ENCODE assay signal across 9 cellular contexts in the genomic region with DNA sequence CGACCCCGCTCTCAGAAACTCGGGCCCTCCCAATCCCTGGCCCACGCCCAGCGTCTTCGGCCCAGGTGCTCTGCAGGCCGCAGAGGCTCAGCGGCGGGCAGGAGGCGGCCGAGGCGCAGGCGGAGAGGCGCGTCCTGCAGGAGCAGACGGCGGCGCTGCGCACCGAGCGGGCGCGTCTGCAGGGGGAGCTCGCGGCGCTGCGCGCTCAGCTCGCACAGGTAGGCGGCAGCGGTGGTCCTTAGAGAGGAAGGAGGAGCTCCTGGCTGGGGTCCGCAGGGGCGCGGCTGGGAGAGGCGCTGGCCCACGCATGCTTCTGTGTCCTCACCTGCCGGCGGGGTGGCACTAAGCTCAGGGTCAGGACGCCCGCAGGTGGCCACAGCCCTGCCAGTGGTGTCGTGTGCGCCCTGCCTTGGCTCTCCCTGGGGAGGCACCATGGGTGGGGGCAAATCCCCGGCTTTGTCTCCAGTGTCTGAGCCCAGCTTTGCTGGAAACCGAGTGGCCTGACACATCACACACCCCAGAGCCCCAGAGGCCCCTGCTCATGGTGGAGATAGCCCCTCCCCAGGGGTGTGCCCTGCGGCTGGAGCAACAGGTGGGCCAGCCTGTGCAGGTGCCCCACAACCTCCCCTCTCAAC. TPM values are rescaled to one million over a fixed set of nuclear protein-coding genes. Genes with fewer than 3 reads are reported as not detected.
A peak's percentile ranks its signal among the peaks of the same experiment; 100 is the strongest.
DNase-seq lines count a peak whose midpoint lies in the region; ATAC-seq lines count a peak whose summit lies in the region.
"Had no signal": no experiment of that assay in that cellular context is flagged by ENCODE, and none has a peak within 500 bp of the region (broad histone marks: within the 10 kb centered on the region; RNA-seq: fewer than 3 reads in every experiment).

No MANE protein-coding gene starts in this region.

- H3K4me3 Mint-ChIP-seq in natural killer cell treated with Interleukin-12 subunit alpha and Interleukin-12 subunit beta and Interleukin-15 and Interleukin-18, amount 100 ng/mL, for 72 hours = no peak overlapping the region
- H3K4me3 Mint-ChIP-seq: stimulated activated naive CD8-positive, alpha-beta T cell treated with anti-CD3 and anti-CD28 coated beads, Interleukin-15, Interleukin-2, amounts not matched to agents 100 ng/mL and 50 ng/mL, for 24 hours had no signal

- peak overlapping the region; percentile 89 for H3K4me2 ChIP-seq in BLaER1

- no peaks in the 10 kb centered on the region for H3K36me3 Mint-ChIP-seq in natural killer cell treated with Interleukin-12 subunit alpha and Interleukin-12 subunit beta and Interleukin-15 and Interleukin-18, amount 100 ng/mL, for 72 hours

- no peak overlapping the region for H3K27ac Mint-ChIP-seq in natural killer cell treated with Interleukin-12 subunit alpha and Interleukin-12 subunit beta and Interleukin-15 and Interleukin-18, amount 100 ng/mL, for 72 hours
- H3K27ac Mint-ChIP-seq: stimulated activated naive CD8-positive, alpha-beta T cell treated with anti-CD3 and anti-CD28 coated beads, Interleukin-15, Interleukin-2, amounts not matched to agents 100 ng/mL and 50 ng/mL, for 24 hours had no signal

- H3K9ac ChIP-seq in BLaER1 = no peak overlapping the region

- H3K27ac ChIP-seq in BLaER1 (no peak overlapping the region), SJCRH30 (no peak overlapping the region)

- peak overlapping the region; percentile 43 for H3K4me3 ChIP-seq in BLaER1
- no peak overlapping the region for H3K4me3 ChIP-seq in SJCRH30

- no peaks in the 10 kb centered on the region for H4K20me1 ChIP-seq in BLaER1

- no peaks in the 10 kb centered on the region for H3K9me3 Mint-ChIP-seq in natural killer cell treated with Interleukin-12 subunit alpha and Interleukin-12 subunit beta and Interleukin-15 and Interleukin-18, amount 100 ng/mL, for 72 hours
- H3K9me3 Mint-ChIP-seq: stimulated activated naive CD8-positive, alpha-beta T cell treated with anti-CD3 and anti-CD28 coated beads, Interleukin-15, Interleukin-2, amounts not matched to agents 100 ng/mL and 50 ng/mL, for 24 hours had no signal

- ATAC-seq in HG03025 (IDR thresholded peaks at IDR 0.05; ENCODE audit: low FRiP score, unreplicated experiment) = peak; percentile 49
- peak in 1 of 2 donors; percentile 13 for ATAC-seq in natural killer cell treated with Interleukin-12 subunit alpha and Interleukin-12 subunit beta and Interleukin-15 and Interleukin-18, amount 100 ng/mL, for 72 hours

- no peaks in the 10 kb centered on the region for H3K27me3 Mint-ChIP-seq in natural killer cell treated with Interleukin-12 subunit alpha and Interleukin-12 subunit beta and Interleukin-15 and Interleukin-18, amount 100 ng/mL, for 72 hours
- H3K27me3 Mint-ChIP-seq: stimulated activated naive CD8-positive, alpha-beta T cell treated with anti-CD3 and anti-CD28 coated beads, Interleukin-15, Interleukin-2, amounts not matched to agents 100 ng/mL and 50 ng/mL, for 24 hours had no signal

- DNase-seq in SW480 (ENCODE audit: low spot score) (peak; percentile 53), NCI-H446 (lab: John Stamatoyannopoulos, UW) (no peak), SIG-M5 treated with dmso at 0.1 percent for 504 hours (lab: John Stamatoyannopoulos, UW; ENCODE audit: unreplicated experiment) (no peak), SJCRH30 (no peak)
- peak; percentile 32 for DNase-seq in effector CD8-positive, alpha-beta T cell (lab: John Stamatoyannopoulos, UW)
- peak; percentile 54 for DNase-seq in natural killer cell treated with Interleukin-12 subunit alpha and Interleukin-12 subunit beta and Interleukin-15 and Interleukin-18, amount 100 ng/mL, for 72 hours (ENCODE audit: low spot score)

- H3K36me3 ChIP-seq in BLaER1 (no peaks in the 10 kb centered on the region), SJCRH30 (no peaks in the 10 kb centered on the region)

- no peaks in the 10 kb centered on the region for H3K4me1 Mint-ChIP-seq in natural killer cell treated with Interleukin-12 subunit alpha and Interleukin-12 subunit beta and Interleukin-15 and Interleukin-18, amount 100 ng/mL, for 72 hours (ENCODE audit: low read depth in 2 of 2)

- no peaks in the 10 kb centered on the region for H3K9me3 ChIP-seq in BLaER1
- H3K9me3 ChIP-seq in SJCRH30 (replicated peaks) = peaks cover 7% of the 10 kb centered on the region

- peaks cover 57% of the 10 kb centered on the region for H3K4me1 ChIP-seq in BLaER1
- H3K4me1 ChIP-seq in SJCRH30 = peaks cover 19% of the 10 kb centered on the region

- H3K27me3 ChIP-seq in BLaER1 (peaks cover 9% of the 10 kb centered on the region; the same call in 1 of the 2 replicates), SJCRH30 (no peaks in the 10 kb centered on the region)

RNA-seq across cellular contexts. Expression of gene SNED1, which starts 14.9 kb away (rescaled TPM):
- under 1 TPM in 1 of 2 donors, not detected in 1; 0.14 TPM for total RNA-seq in natural killer cell treated with Interleukin-12 subunit alpha and Interleukin-12 subunit beta and Interleukin-15 and Interleukin-18, amount 100 ng/mL, for 72 hours
- 22.3 and 28.4 TPM in 2 replicates for total RNA-seq in SJCRH30 (2014; rRNA removed; shearing (Covaris generic))

Comparison
In these comparisons a context has a peak if more than half of its experiments do, and no peak if none do; other contexts are left out.
1. DNase-seq: peak in SW480 (single experiment), effector CD8-positive, alpha-beta T cell (single experiment) and natural killer cell treated with Interleukin-12 subunit alpha and Interleukin-12 subunit beta and Interleukin-15 and Interleukin-18, amount 100 ng/mL, for 72 hours (single experiment); none in NCI-H446 (0 of 2), SIG-M5 treated with dmso at 0.1 percent for 504 hours (single experiment) and SJCRH30 (0 of 2).
2. RNA of gene SNED1, which starts 14.9 kb away (total RNA-seq): 22.3 to 28.4 TPM in SJCRH30; 0.14 TPM in natural killer cell treated with Interleukin-12 subunit alpha and Interleukin-12 subunit beta and Interleukin-15 and Interleukin-18, amount 100 ng/mL, for 72 hours; every median in the first group is over 10 times any median in the second.